Comparison of ENCODE assay signal across 13 cellular contexts in the genomic region with DNA sequence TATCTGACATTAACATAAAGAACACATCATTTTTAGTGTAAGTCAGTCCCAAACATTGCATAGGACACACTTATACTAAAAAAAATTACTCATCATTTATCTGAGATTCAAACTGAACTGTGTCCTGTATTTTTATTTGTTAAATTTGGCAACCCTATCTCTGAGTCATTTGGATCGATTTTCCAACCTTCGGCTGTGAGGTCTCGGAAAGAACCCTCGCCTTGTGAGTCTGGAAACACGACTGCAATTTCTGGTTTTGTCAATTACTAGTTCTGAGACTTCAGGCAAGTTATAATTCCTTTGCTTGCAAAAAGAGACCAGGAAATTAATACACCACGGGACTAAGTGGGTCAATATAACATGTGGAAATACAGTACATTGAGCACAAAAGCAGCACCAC. TPM values are rescaled to one million over a fixed set of nuclear protein-coding genes. Genes with fewer than 3 reads are reported as not detected.
DNase-seq lines count a peak whose midpoint lies in the region; ATAC-seq, FAIRE-seq and TF ChIP-seq lines count a peak whose summit lies in the region.
"Had no signal": no experiment of that assay in that cellular context is flagged by ENCODE, and none has a peak within 500 bp of the region (broad histone marks: within the 10 kb centered on the region; RNA-seq: fewer than 3 reads in every experiment).

No MANE protein-coding gene starts in this region.

- POLR2A ChIA-PET in MCF 10A (lab: Yijun Ruan, JAX), result interaction anchor here (0.6 to 1.6 kb wide), 15 partner anchors 8 to 433 kb away, joined by 3 to 11 read pairs (median 4); no protein-coding TSS in a partner anchor

- H3K27ac Mint-ChIP-seq in MCF 10A (ENCODE audit: low read depth, unreplicated experiment), result peak overlapping the region; percentile 43
- H3K27ac Mint-ChIP-seq: activated CD8-positive, alpha-beta T cell treated with anti-CD3 and anti-CD28 coated beads, Interleukin-2, amount 10 ng/mL, durations not matched to agents 7 days and 5 days had no signal

- intact Hi-C loops in MCF 10A (cut with micrococcal nuclease), result no loop called here

- CTCF ChIA-PET in MCF 10A (lab: Yijun Ruan, JAX), result interaction anchor here (0.7 to 0.9 kb wide), 2 partner anchors 9 to 158 kb away, joined by 3 read pairs; no protein-coding TSS in a partner anchor

- BruUV-seq in MCF 10A (replicated peaks; lab: Mats Ljungman, UMichigan), result no TSS peak

- no peak for FAIRE-seq in HTR-8/SVneo (lab: Jason Lieb, UNC)
- FAIRE-seq: H1 had no signal

- no peaks in the 10 kb centered on the region for H3K9me3 Mint-ChIP-seq in MCF 10A (ENCODE audit: unreplicated experiment)

- ATAC-seq in left lobe of liver, result peak; percentile 80
- ATAC-seq: activated CD8-positive, alpha-beta T cell treated with anti-CD3 and anti-CD28 coated beads, Interleukin-2, amount 10 ng/mL, durations not matched to agents 7 days and 5 days had no signal

- no peak for TF ChIP-seq CTCF in MCF 10A (IDR thresholded peaks at IDR 0.05; ENCODE audit: unreplicated experiment)

- no peaks in the 10 kb centered on the region for H3K36me3 Mint-ChIP-seq in MCF 10A (ENCODE audit: insufficient read depth, unreplicated experiment)

- H3K27me3 Mint-ChIP-seq in MCF 10A (ENCODE audit: insufficient read depth, unreplicated experiment), result no peaks in the 10 kb centered on the region

- H3K4me1 Mint-ChIP-seq in MCF 10A (ENCODE audit: insufficient read depth, unreplicated experiment), result peaks cover 10% of the 10 kb centered on the region

- TF ChIP-seq POLR2A in erythroblast (IDR thresholded peaks at IDR 0.05; ENCODE audit: low read length), result no peak

- DNase-seq in HCEC 1CT (peak; percentile 73), MCF 10A (ENCODE audit: unreplicated experiment) (no peak), left lobe of liver (ENCODE audit: low spot score) (no peak), stromal cell of bone marrow (ENCODE audit: low read depth) (peak; percentile 81), activated gamma-delta T cell (lab: John Stamatoyannopoulos, UW) (no peak), HTR-8/SVneo (ENCODE audit: insufficient read length, low spot score) (no peak), SW480 (ENCODE audit: low spot score) (no peak), erythroblast (lab: John Stamatoyannopoulos, UW) (no peak)
- DNase-seq: activated CD8-positive, alpha-beta T cell treated with anti-CD3 and anti-CD28 coated beads, Interleukin-2, amount 10 ng/mL, durations not matched to agents 7 days and 5 days; islet precursor cell; NCI-H187 treated with DMSO at 0.1 percent for 48 hours; substantia nigra had no signal

- H3K4me3 Mint-ChIP-seq in MCF 10A (ENCODE audit: unreplicated experiment), result no peak overlapping the region
- H3K4me3 Mint-ChIP-seq: activated CD8-positive, alpha-beta T cell treated with anti-CD3 and anti-CD28 coated beads, Interleukin-2, amount 10 ng/mL, durations not matched to agents 7 days and 5 days had no signal

RNA-seq across cellular contexts. Expression of gene ATP8B1, which starts 14.0 kb away (rescaled TPM):
- total RNA-seq in MCF 10A (2022) (1.4 and 1.8 TPM in 2 replicates), left lobe of liver (12.1 TPM)

Comparison
In these comparisons a context has a peak if more than half of its experiments do, and no peak if none do; other contexts are left out.
1. DNase-seq: peak in HCEC 1CT (single experiment) and stromal cell of bone marrow (single experiment); none in MCF 10A (single experiment), left lobe of liver (single experiment), activated gamma-delta T cell (single experiment), HTR-8/SVneo (single experiment), SW480 (single experiment) and erythroblast (0 of 2).